ENCODE assay signal across 1 cellular context in the genomic region with DNA sequence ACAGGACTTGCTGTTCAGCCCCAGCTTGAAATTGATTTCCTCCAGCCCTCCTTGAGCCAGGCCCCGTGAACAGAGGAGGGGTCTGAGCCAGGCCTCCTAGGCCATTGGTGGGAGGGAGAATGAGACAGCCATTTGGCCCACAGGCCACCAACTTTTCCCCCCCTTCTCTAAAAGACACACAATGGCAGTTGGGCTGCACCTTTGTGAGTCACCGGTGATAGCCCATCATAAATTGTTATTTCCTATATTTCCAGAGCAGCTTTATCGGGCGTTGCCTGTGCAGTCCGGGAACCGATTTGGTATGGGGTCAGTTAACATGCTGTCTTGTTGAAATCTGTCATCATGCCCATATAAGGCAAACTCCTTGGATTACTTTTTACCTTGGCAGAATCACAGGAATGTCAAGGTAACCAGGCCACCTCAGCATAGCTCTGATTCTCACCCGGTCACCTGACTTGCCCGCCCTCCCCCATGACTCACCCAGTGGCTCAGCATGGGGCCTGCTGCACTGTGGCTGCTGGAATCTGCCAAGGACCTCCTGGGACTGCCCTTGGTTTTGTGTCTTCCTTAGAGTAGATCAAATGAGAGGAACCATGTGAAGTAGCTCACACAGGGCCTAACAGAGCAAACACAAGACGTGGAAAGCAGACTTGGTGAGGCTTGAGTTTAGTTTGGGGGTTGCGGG.
TF ChIP-seq lines count a peak whose summit lies in the region.

No MANE protein-coding gene starts in this region.

TF ChIP-seq in GM12878, 131 proteins besides CTCF, POLR2A, EP300 and RAD21 (continued from another document):
- TF ChIP-seq, protein P1, sequence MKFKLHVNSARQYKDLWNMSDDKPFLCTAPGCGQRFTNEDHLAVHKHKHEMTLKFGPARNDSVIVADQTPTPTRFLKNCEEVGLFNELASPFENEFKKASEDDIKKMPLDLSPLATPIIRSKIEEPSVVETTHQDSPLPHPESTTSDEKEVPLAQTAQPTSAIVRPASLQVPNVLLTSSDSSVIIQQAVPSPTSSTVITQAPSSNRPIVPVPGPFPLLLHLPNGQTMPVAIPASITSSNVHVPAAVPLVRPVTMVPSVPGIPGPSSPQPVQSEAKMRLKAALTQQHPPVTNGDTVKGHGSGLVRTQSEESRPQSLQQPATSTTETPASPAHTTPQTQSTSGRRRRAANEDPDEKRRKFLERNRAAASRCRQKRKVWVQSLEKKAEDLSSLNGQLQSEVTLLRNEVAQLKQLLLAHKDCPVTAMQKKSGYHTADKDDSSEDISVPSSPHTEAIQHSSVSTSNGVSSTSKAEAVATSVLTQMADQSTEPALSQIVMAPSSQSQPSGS (IDR thresholded peaks at IDR 0.05; ENCODE audit: low read length) = no peak
- TF ChIP-seq ZBTB33 (IDR thresholded peaks at IDR 0.05) = no peak
- TF ChIP-seq, protein P2, sequence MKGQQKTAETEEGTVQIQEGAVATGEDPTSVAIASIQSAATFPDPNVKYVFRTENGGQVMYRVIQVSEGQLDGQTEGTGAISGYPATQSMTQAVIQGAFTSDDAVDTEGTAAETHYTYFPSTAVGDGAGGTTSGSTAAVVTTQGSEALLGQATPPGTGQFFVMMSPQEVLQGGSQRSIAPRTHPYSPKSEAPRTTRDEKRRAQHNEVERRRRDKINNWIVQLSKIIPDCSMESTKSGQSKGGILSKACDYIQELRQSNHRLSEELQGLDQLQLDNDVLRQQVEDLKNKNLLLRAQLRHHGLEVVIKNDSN (IDR thresholded peaks at IDR 0.05; ENCODE audit: borderline replicate concordance, extremely low read length, insufficient read depth, low read depth, low read length) = peak; percentile 49
- no peak for TF ChIP-seq IKZF1 (conservative IDR thresholded peaks at IDR 0.05)
